Comparison of ENCODE assay signal across 10 cellular contexts in genomic region chr6:38876470-38876869, GRCh38.
DNase-seq lines count a peak whose midpoint lies in the region; ATAC-seq and TF ChIP-seq lines count a peak whose summit lies in the region.
"Had no signal": no experiment of that assay in that cellular context is flagged by ENCODE, and none has a peak within 500 bp of the region (broad histone marks: within the 10 kb centered on the region; RNA-seq: fewer than 3 reads in every experiment).

No MANE protein-coding gene starts in this region.

- DNase-seq in stimulated activated CD4-positive, alpha-beta T cell treated with anti-CD3 and anti-CD28 coated beads, Interleukin-15, amount 100 ng/mL, for 24 hours, result peak; percentile 6
- no peak for DNase-seq in stimulated activated CD4-positive, alpha-beta T cell treated with anti-CD3 and anti-CD28 coated beads, Interleukin-12 subunit alpha, Interleukin-12 subunit beta, amount 100 ng/mL, for 4 hours
- peak; percentile 45 for DNase-seq in activated naive CD4-positive, alpha-beta T cell treated with Interleukin-2 at 50 U/mL for 16 hours
- peak; percentile 39 for DNase-seq in iris pigment epithelial cell (ENCODE audit: low read depth)
- no peak for DNase-seq in coronary artery (ENCODE audit: low spot score)
- no peak for DNase-seq in SK-N-SH
- DNase-seq: NCI-H524 had no signal

- TF ChIP-seq EP300 in SK-N-SH (IDR thresholded peaks at IDR 0.05; ENCODE audit: borderline replicate concordance in 1 of 2, low read depth in 1 of 2, low read length in 1 of 2), result no peak

- no peak for TF ChIP-seq CTCF in coronary artery (IDR thresholded peaks at IDR 0.05)
- no peak for TF ChIP-seq CTCF in SK-N-SH (IDR thresholded peaks at IDR 0.05)

- H3K79me2 ChIP-seq in SK-N-SH (ENCODE audit: insufficient read depth), result no peaks in the 10 kb centered on the region
- H3K79me2 ChIP-seq: hepatocyte had no signal

- CTCF ChIA-PET in SK-N-SH (lab: Yijun Ruan, JAX), result no interaction called here

- TF ChIP-seq RAD21 in SK-N-SH (IDR thresholded peaks at IDR 0.05; ENCODE audit: low read length), result no peak

- no peaks in the 10 kb centered on the region for H3F3A ChIP-seq in SK-N-SH (replicated peaks; ENCODE audit: insufficient read depth)

- H3K9me3 ChIP-seq in SK-N-SH, result no peaks in the 10 kb centered on the region; the same call in 1 of the 2 replicates

- no peaks in the 10 kb centered on the region; a peak in 1 of 4 replicates for H3K4me1 ChIP-seq in SK-N-SH (ENCODE audit: control insufficient read depth in 1 of 2, insufficient read depth in 2 of 2, low read depth in 1 of 2, low read length in 1 of 2)

- H3K9ac ChIP-seq in SK-N-SH, result no peak overlapping the region

- H3K36me3 ChIP-seq in SK-N-SH (replicated peaks in 1 of 2; ENCODE audit: control insufficient read depth in 1 of 2, insufficient read depth in 2 of 2, low read length in 1 of 2), result no peaks in the 10 kb centered on the region

- no peak overlapping the region for H3K27ac ChIP-seq in coronary artery
- H3K27ac ChIP-seq in SK-N-SH (ENCODE audit: low read depth in 2 of 2, low read length in 1 of 2), result no peak overlapping the region
- H3K27ac ChIP-seq: hepatocyte had no signal

- WGBS in SK-N-SH (ENCODE audit: low lambda C conversion rate), result 66% methylated on average over 7 of the region's 7 CpGs

- H3K4me2 ChIP-seq in SK-N-SH, result no peak overlapping the region
- H3K4me2 ChIP-seq: hepatocyte had no signal

- no peaks in the 10 kb centered on the region for H3K27me3 ChIP-seq in SK-N-SH (ENCODE audit: insufficient read depth)
- H3K27me3 ChIP-seq: hepatocyte had no signal

- POLR2A ChIA-PET in SK-N-SH (lab: Yijun Ruan, JAX), result no interaction called here

- ATAC-seq in HG02885 (IDR thresholded peaks at IDR 0.05; ENCODE audit: poor library complexity, unreplicated experiment), result no peak
- ATAC-seq in GM18520 (IDR thresholded peaks at IDR 0.05; ENCODE audit: unreplicated experiment), result no peak

- H4K20me1 ChIP-seq in SK-N-SH (ENCODE audit: insufficient read depth), result no peaks in the 10 kb centered on the region

- no peak overlapping the region for H2AFZ ChIP-seq in SK-N-SH (ENCODE audit: low read depth)
- H2AFZ ChIP-seq: hepatocyte had no signal

- no peaks in the 10 kb centered on the region for H3K9me2 ChIP-seq in SK-N-SH

- no peak overlapping the region for H3K4me3 ChIP-seq in coronary artery
- H3K4me3 ChIP-seq in SK-N-SH (ENCODE audit: low read depth in 2 of 2, low read length in 1 of 2), result no peak overlapping the region
- H3K4me3 ChIP-seq: hepatocyte had no signal

TF ChIP-seq in SK-N-SH, 30 proteins besides CTCF, POLR2A, EP300 and RAD21:
- TF ChIP-seq TAF1 (IDR thresholded peaks at IDR 0.05; ENCODE audit: borderline replicate concordance, low read depth, low read length) (no peak), USF2 (IDR thresholded peaks at IDR 0.05; ENCODE audit: borderline replicate concordance, low read depth, low read length) (no peak), TEAD4 (IDR thresholded peaks at IDR 0.05; ENCODE audit: borderline replicate concordance, insufficient read depth) (no peak), NFIC (IDR thresholded peaks at IDR 0.05; ENCODE audit: borderline replicate concordance) (no peak), EZH2phosphoT487 (IDR thresholded peaks at IDR 0.05; ENCODE audit: borderline replicate concordance, low read depth) (no peak), GATA2 (CRISPR knock-in tag; IDR thresholded peaks at IDR 0.05) (no peak), FOSL2 (IDR thresholded peaks at IDR 0.05; ENCODE audit: borderline replicate concordance, low read depth) (no peak), YY1 (IDR thresholded peaks at IDR 0.05; ENCODE audit: low read depth) (no peak), IRF3 (IDR thresholded peaks at IDR 0.05; ENCODE audit: low read depth, low read length) (no peak), POLR2AphosphoS5 (IDR thresholded peaks at IDR 0.05; ENCODE audit: low read depth, low read length) (no peak)

Comparison
In these comparisons a context has a peak if more than half of its experiments do, and no peak if none do; other contexts are left out.
1. DNase-seq: peak in stimulated activated CD4-positive, alpha-beta T cell treated with anti-CD3 and anti-CD28 coated beads, Interleukin-15, amount 100 ng/mL, for 24 hours (single experiment), activated naive CD4-positive, alpha-beta T cell treated with Interleukin-2 at 50 U/mL for 16 hours (single experiment) and iris pigment epithelial cell (single experiment); none in stimulated activated CD4-positive, alpha-beta T cell treated with anti-CD3 and anti-CD28 coated beads, Interleukin-12 subunit alpha, Interleukin-12 subunit beta, amount 100 ng/mL, for 4 hours (single experiment), coronary artery (single experiment) and SK-N-SH (single experiment).